In genomic region chr7:114530074-114530611, GRCh38 we compare ENCODE assay signal across 11 cellular contexts.
A peak's percentile ranks its signal among the peaks of the same experiment; 100 is the strongest.
DNase-seq lines count a peak whose midpoint lies in the region; ATAC-seq and TF ChIP-seq lines count a peak whose summit lies in the region.
"Had no signal": no experiment of that assay in that cellular context is flagged by ENCODE, and none has a peak within 500 bp of the region (broad histone marks: within the 10 kb centered on the region; RNA-seq: fewer than 3 reads in every experiment).

No MANE protein-coding gene starts in this region.

- H3K36me3 Mint-ChIP-seq in glutamatergic neuron (ENCODE audit: unreplicated experiment) = no peaks in the 10 kb centered on the region
- H3K36me3 Mint-ChIP-seq in activated naive CD4-positive, alpha-beta T cell treated with anti-CD3 and anti-CD28 coated beads, Interleukin-2, amount 50 U/mL, for 72 hours = no peaks in the 10 kb centered on the region

- H3K27me3 ChIP-seq in SJCRH30 (no peaks in the 10 kb centered on the region), thyroid gland (no peaks in the 10 kb centered on the region)
- H3K27me3 ChIP-seq: tibial artery had no signal

- H3K4me3 Mint-ChIP-seq in glutamatergic neuron (ENCODE audit: unreplicated experiment) = peak overlapping the region; percentile 6
- H3K4me3 Mint-ChIP-seq: activated CD8-positive, alpha-beta T cell treated with anti-CD3 and anti-CD28 coated beads, Interleukin-2, amount 10 ng/mL, durations not matched to agents 7 days and 5 days; activated naive CD4-positive, alpha-beta T cell treated with anti-CD3 and anti-CD28 coated beads for 36 hours had no signal

- H3K27ac ChIP-seq in SJCRH30 (peak overlapping the region; percentile 67), thyroid gland (peak overlapping the region in 1 of 3 donors; percentile 14)
- H3K27ac ChIP-seq: tibial artery had no signal

- H3K9me3 ChIP-seq in SJCRH30 (replicated peaks) (no peaks in the 10 kb centered on the region), thyroid gland (no peaks in the 10 kb centered on the region)
- H3K9me3 ChIP-seq: tibial artery had no signal

- H3K9me3 Mint-ChIP-seq in glutamatergic neuron (ENCODE audit: unreplicated experiment) = peaks cover 5% of the 10 kb centered on the region
- peaks cover 4 to 5% of the 10 kb centered on the region in 2 donors for H3K9me3 Mint-ChIP-seq in activated naive CD4-positive, alpha-beta T cell treated with anti-CD3 and anti-CD28 coated beads, Interleukin-2, amount 50 U/mL, for 72 hours
- H3K9me3 Mint-ChIP-seq: activated naive CD4-positive, alpha-beta T cell treated with anti-CD3 and anti-CD28 coated beads for 36 hours had no signal

- TF ChIP-seq CTCF in AG10803 (conservative IDR thresholded peaks at IDR 0.05; ENCODE audit: low read length) (no peak), glutamatergic neuron (IDR thresholded peaks at IDR 0.05; ENCODE audit: partially characterized antibody, unreplicated experiment) (no peak), thyroid gland (IDR thresholded peaks at IDR 0.05) (no peak)

- no peak for TF ChIP-seq POLR2A in thyroid gland (IDR thresholded peaks at IDR 0.05)

- 72 to 74% methylated on average over 5 of the region's 5 CpGs for WGBS in thyroid gland, 2 donors

- peak overlapping the region; percentile 54 for H3K27ac Mint-ChIP-seq in glutamatergic neuron (ENCODE audit: unreplicated experiment)
- H3K27ac Mint-ChIP-seq in activated naive CD4-positive, alpha-beta T cell treated with anti-CD3 and anti-CD28 coated beads, Interleukin-2, amount 50 U/mL, for 72 hours = no peak overlapping the region
- H3K27ac Mint-ChIP-seq: activated CD8-positive, alpha-beta T cell treated with anti-CD3 and anti-CD28 coated beads, Interleukin-2, amount 10 ng/mL, durations not matched to agents 7 days and 5 days; activated naive CD4-positive, alpha-beta T cell treated with anti-CD3 and anti-CD28 coated beads for 36 hours had no signal

- intact Hi-C loops in thyroid gland (cut with DNase I) = no loop called here

- H3K4me3 ChIP-seq in AG10803 (ENCODE audit: low read length) (no peak overlapping the region), SJCRH30 (peak overlapping the region; percentile 14; the same call in 1 of the 2 replicates), thyroid gland (replicated peaks in 1 of 3) (no peak overlapping the region)
- H3K4me3 ChIP-seq: tibial artery had no signal

- peaks cover 52% of the 10 kb centered on the region for H3K4me1 Mint-ChIP-seq in glutamatergic neuron (ENCODE audit: low read depth, unreplicated experiment)

- no peak for ATAC-seq in activated naive CD4-positive, alpha-beta T cell treated with anti-CD3 and anti-CD28 coated beads, Interleukin-2, amount 50 U/mL, for 72 hours
- ATAC-seq: activated CD8-positive, alpha-beta T cell treated with anti-CD3 and anti-CD28 coated beads, Interleukin-2, amount 10 ng/mL, durations not matched to agents 7 days and 5 days had no signal

- DNase-seq in AG10803 (ENCODE audit: low read depth) = peak; percentile 67
- DNase-seq in NCI-H1092 (lab: John Stamatoyannopoulos, UW) = peak; percentile 6
- peak; percentile 32 to 84 for DNase-seq in SJCRH30
- DNase-seq in glutamatergic neuron = no peak
- no peak for DNase-seq in NCI-H774 (lab: John Stamatoyannopoulos, UW)
- no peak for DNase-seq in activated naive CD4-positive, alpha-beta T cell treated with anti-CD3 and anti-CD28 coated beads, Interleukin-2, amount 50 U/mL, for 72 hours (ENCODE audit: low spot score in 2 of 2)
- DNase-seq in T1000 (lab: John Stamatoyannopoulos, UW) = no peak
- DNase-seq in thyroid gland = no peak
- DNase-seq: activated CD8-positive, alpha-beta T cell treated with anti-CD3 and anti-CD28 coated beads, Interleukin-2, amount 10 ng/mL, durations not matched to agents 7 days and 5 days; activated naive CD4-positive, alpha-beta T cell treated with anti-CD3 and anti-CD28 coated beads for 36 hours; tibial artery had no signal

- H3K36me3 ChIP-seq in SJCRH30 = no peaks in the 10 kb centered on the region
- H3K36me3 ChIP-seq in thyroid gland = no peaks in the 10 kb centered on the region
- H3K36me3 ChIP-seq: tibial artery had no signal

- no peaks in the 10 kb centered on the region for H3K27me3 Mint-ChIP-seq in glutamatergic neuron (ENCODE audit: unreplicated experiment)

- H3K4me1 ChIP-seq in SJCRH30 = peaks cover 48% of the 10 kb centered on the region
- H3K4me1 ChIP-seq in thyroid gland = peaks cover 4 to 5% of the 10 kb centered on the region in 2 donors

Comparison
In these comparisons a context has a peak if more than half of its experiments do, and no peak if none do; other contexts are left out.
1. DNase-seq: peak in AG10803 (single experiment), NCI-H1092 (single experiment) and SJCRH30 (2 of 2); none in glutamatergic neuron (single experiment), NCI-H774 (single experiment), activated naive CD4-positive, alpha-beta T cell treated with anti-CD3 and anti-CD28 coated beads, Interleukin-2, amount 50 U/mL, for 72 hours (0 of 2), T1000 (single experiment) and thyroid gland (0 of 2).